In genomic region chr10:130036296-130037065, GRCh38 we compare ENCODE assay signal across 30 cellular contexts.
"Had no signal": no experiment of that assay in that cellular context is flagged by ENCODE, and none has a peak within 500 bp of the region (broad histone marks: within the 10 kb centered on the region; RNA-seq: fewer than 3 reads in every experiment).

No MANE protein-coding gene starts in this region.

- H3K9ac ChIP-seq: parathyroid adenoma had no signal

- H3K36me3 ChIP-seq: adrenal gland, heart left ventricle, right atrium auricular region, thoracic aorta, vagina had no signal

- H3K4me1 Mint-ChIP-seq: activated CD4-positive, alpha-beta memory T cell treated with anti-CD3 and anti-CD28 coated beads, Interleukin-2, amount 10 ng/mL, durations not matched to agents 7 days and 5 days; activated CD4-positive, alpha-beta T cell treated with anti-CD3 and anti-CD28 coated beads, Interleukin-2, amount 10 ng/mL, durations not matched to agents 24 days and 14 days; activated naive CD8-positive, alpha-beta T cell treated with anti-CD3 and anti-CD28 coated beads for 36 hours; immature natural killer cell; memory B cell; naive thymus-derived CD8-positive, alpha-beta T cell; neural crest cell had no signal

- H3K9me3 Mint-ChIP-seq: activated CD4-positive, alpha-beta memory T cell treated with anti-CD3 and anti-CD28 coated beads, Interleukin-2, amount 10 ng/mL, durations not matched to agents 7 days and 5 days; activated CD4-positive, alpha-beta T cell treated with anti-CD3 and anti-CD28 coated beads, Interleukin-2, amount 10 ng/mL, durations not matched to agents 24 days and 14 days; activated naive CD4-positive, alpha-beta T cell treated with anti-CD3 and anti-CD28 coated beads for 36 hours; activated naive CD8-positive, alpha-beta T cell treated with anti-CD3 and anti-CD28 coated beads for 36 hours; activated T-cell treated with anti-CD3 and anti-CD28 coated beads, Interleukin-2, amount 50 U/mL, for 4 hours; activated T-helper 2 cell treated with anti-CD3 and anti-CD28 coated beads, Interferon-gamma antibody, Interleukin-2, Interleukin-4, amounts not matched to agents 10 μg/mL and 5 μg/mL and 100 μg/mL, durations not matched to agents 14 hours and 24 hours and 36 hours; immature natural killer cell; neural crest cell; T-helper 1 cell treated with Interleukin-12 subunit alpha and Interleukin-12 subunit beta and Interleukin-4 antibody, amounts not matched to agents 30 μg/mL and 1 μg/mL, for 36 hours; type B pancreatic cell had no signal

- H3K4me3 ChIP-seq: adrenal gland, body of pancreas, heart left ventricle, right atrium auricular region, thoracic aorta, vagina had no signal

- H3K27ac Mint-ChIP-seq: activated CD4-positive, alpha-beta memory T cell treated with anti-CD3 and anti-CD28 coated beads, Interleukin-2, amount 10 ng/mL, durations not matched to agents 7 days and 5 days; activated CD4-positive, alpha-beta T cell treated with anti-CD3 and anti-CD28 coated beads, Interleukin-2, amount 10 ng/mL, durations not matched to agents 24 days and 14 days; activated naive CD4-positive, alpha-beta T cell treated with anti-CD3 and anti-CD28 coated beads for 36 hours; activated naive CD8-positive, alpha-beta T cell treated with anti-CD3 and anti-CD28 coated beads for 36 hours; activated T-helper 2 cell treated with anti-CD3 and anti-CD28 coated beads, Interferon-gamma antibody, Interleukin-2, Interleukin-4, amounts not matched to agents 10 μg/mL and 5 μg/mL and 100 μg/mL, durations not matched to agents 14 hours and 24 hours and 36 hours; immature natural killer cell; memory B cell; naive thymus-derived CD8-positive, alpha-beta T cell; T-helper 1 cell treated with Interleukin-12 subunit alpha and Interleukin-12 subunit beta and Interleukin-4 antibody, amounts not matched to agents 30 μg/mL and 1 μg/mL, for 36 hours; type B pancreatic cell had no signal

- H3K36me3 Mint-ChIP-seq: activated naive CD8-positive, alpha-beta T cell treated with anti-CD3 and anti-CD28 coated beads for 36 hours; immature natural killer cell; memory B cell; type B pancreatic cell had no signal

- H3K9me3 ChIP-seq: adrenal gland, body of pancreas, right atrium auricular region, thoracic aorta, vagina had no signal

- ATAC-seq: activated T-cell treated with anti-CD3 and anti-CD28 coated beads, Interleukin-2, amount 50 U/mL, for 4 hours; body of pancreas; esophagus mucosa; foreskin keratinocyte; heart left ventricle; naive thymus-derived CD8-positive, alpha-beta T cell; stimulated activated naive CD8-positive, alpha-beta T cell treated with anti-CD3 and anti-CD28 coated beads, Interleukin-15, Interleukin-2, amounts not matched to agents 100 U/mL and 50 U/mL, for 24 hours had no signal

- H3K4me3 Mint-ChIP-seq: activated CD4-positive, alpha-beta memory T cell treated with anti-CD3 and anti-CD28 coated beads, Interleukin-2, amount 10 ng/mL, durations not matched to agents 7 days and 5 days; activated CD4-positive, alpha-beta T cell treated with anti-CD3 and anti-CD28 coated beads, Interleukin-2, amount 10 ng/mL, durations not matched to agents 24 days and 14 days; activated naive CD4-positive, alpha-beta T cell treated with anti-CD3 and anti-CD28 coated beads for 36 hours; activated naive CD8-positive, alpha-beta T cell treated with anti-CD3 and anti-CD28 coated beads for 36 hours; activated T-cell treated with anti-CD3 and anti-CD28 coated beads, Interleukin-2, amount 50 U/mL, for 4 hours; immature natural killer cell; memory B cell; naive thymus-derived CD8-positive, alpha-beta T cell; neural crest cell; T-helper 1 cell treated with Interleukin-12 subunit alpha and Interleukin-12 subunit beta and Interleukin-4 antibody, amounts not matched to agents 30 μg/mL and 1 μg/mL, for 36 hours; type B pancreatic cell had no signal

- H3K27ac ChIP-seq: adrenal gland, body of pancreas, foreskin keratinocyte, heart left ventricle, parathyroid adenoma, right atrium auricular region, thoracic aorta, vagina had no signal

- H3K4me1 ChIP-seq: adrenal gland, body of pancreas, foreskin keratinocyte, heart left ventricle, parathyroid adenoma, right atrium auricular region, vagina had no signal

- DNase-seq: activated CD4-positive, alpha-beta memory T cell treated with anti-CD3 and anti-CD28 coated beads, Interleukin-2, amount 10 ng/mL, durations not matched to agents 7 days and 5 days; activated CD4-positive, alpha-beta T cell treated with anti-CD3 and anti-CD28 coated beads, Interleukin-2, amount 10 ng/mL, durations not matched to agents 24 days and 14 days; activated CD4-positive, CD25-positive, alpha-beta regulatory T cell treated with anti-CD3 and anti-CD28 coated beads, Interleukin-2, amount 50 U/mL, for 72 hours; activated CD8-positive, alpha-beta memory T cell treated with anti-CD3 and anti-CD28 coated beads, Interleukin-2, amount 50 U/mL, for 48 hours; activated naive CD4-positive, alpha-beta T cell treated with anti-CD3 and anti-CD28 coated beads for 36 hours; activated naive CD8-positive, alpha-beta T cell treated with anti-CD3 and anti-CD28 coated beads for 36 hours; activated T-cell treated with anti-CD3 and anti-CD28 coated beads, Interleukin-2, amount 50 U/mL, for 4 hours; adrenal gland; cortex of kidney; foreskin keratinocyte; heart left ventricle; hypothalamus; immature natural killer cell; naive thymus-derived CD8-positive, alpha-beta T cell; occipital lobe; stimulated activated CD4-positive, alpha-beta T cell treated with anti-CD3 and anti-CD28 coated beads, Interleukin-2, amount 100 ng/mL, for 48 hours; stimulated activated naive CD8-positive, alpha-beta T cell treated with anti-CD3 and anti-CD28 coated beads, Interleukin-15, Interleukin-2, amounts not matched to agents 100 U/mL and 50 U/mL, for 24 hours; SW 1271; T-helper 9 cell had no signal

- H3K27me3 ChIP-seq: body of pancreas, foreskin keratinocyte, right atrium auricular region, vagina had no signal
